Comparison of ENCODE assay signal across 1 cellular context in genomic region chr3:189721873-189722665, GRCh38.
TF ChIP-seq lines count a peak whose summit lies in the region.

No MANE protein-coding gene starts in this region.

TF ChIP-seq in GM23338, 12 proteins besides CTCF, POLR2A, EP300 and RAD21 (continued from another document):
- TF ChIP-seq REST (IDR thresholded peaks at IDR 0.05; ENCODE audit: unreplicated experiment) (no peak), ZNF114 (CRISPR knock-in tag; IDR thresholded peaks at IDR 0.05) (no peak), NANOG (IDR thresholded peaks at IDR 0.05; ENCODE audit: borderline replicate concordance) (no peak), ZNF462 (CRISPR knock-in tag; IDR thresholded peaks at IDR 0.05) (no peak)
